In the genomic region with DNA sequence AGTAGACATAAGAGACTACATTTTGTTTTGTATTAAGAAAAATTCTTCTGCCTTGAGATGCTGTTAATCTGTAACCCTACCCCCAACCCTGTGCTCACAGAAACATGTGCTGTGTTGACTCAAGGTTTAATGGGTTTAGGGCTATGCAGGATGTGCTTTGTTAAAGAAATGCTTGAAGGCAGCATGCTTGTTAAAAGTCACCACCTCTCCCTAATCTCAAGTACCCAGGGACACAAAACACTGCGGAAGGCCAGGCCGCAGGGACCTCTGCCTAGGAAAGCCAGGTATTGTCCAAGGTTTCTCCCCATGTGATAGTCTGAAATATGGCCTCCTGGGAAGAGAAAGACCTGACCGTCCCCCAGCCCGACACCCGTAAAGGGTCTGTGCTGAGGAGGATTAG, we compare ENCODE assay signal across 7 cellular contexts.
DNase-seq lines count a peak whose midpoint lies in the region; TF ChIP-seq lines count a peak whose summit lies in the region.
"Not testable (repeated sequence)": the region's sequence is repeated elsewhere in the genome, so short reads cannot be mapped to it uniquely, and the experiment has no call there.

No MANE protein-coding gene starts in this region.

- H3K9me3 Mint-ChIP-seq in Caco-2 (ENCODE audit: unreplicated experiment) (peaks cover 22% of the 10 kb centered on the region), endodermal cell (peaks cover 19% of the 10 kb centered on the region), nephron progenitor cell (peaks cover 22% of the 10 kb centered on the region)

- H3K4me1 ChIP-seq in Caco-2; HUES64 (ENCODE audit: insufficient read depth, low read length); NT2/D1 (ENCODE audit: insufficient read depth, insufficient read length); endodermal cell (ENCODE audit: control insufficient read depth, insufficient read depth, low read length): not testable (repeated sequence)

- WGBS in HUES64: 66% methylated on average over 5 of the region's 5 CpGs
- 42 to 45% methylated on average over 3 to 5 of the region's 5 CpGs for WGBS in endodermal cell (ENCODE audit: insufficient coverage in 1 of 2, insufficient read length in 1 of 2), 2 experiments

- H3K9me3 ChIP-seq in Caco-2; HUES64 (ENCODE audit: insufficient read depth, low read depth, low read length): not testable (repeated sequence)
- H3K9me3 ChIP-seq in NT2/D1 (ENCODE audit: insufficient read depth, low read length): peaks cover 25% of the 10 kb centered on the region; the same call in 1 of the 2 replicates
- peaks cover 16% of the 10 kb centered on the region for H3K9me3 ChIP-seq in endodermal cell (ENCODE audit: control insufficient read depth, low read length)

- H3K9ac ChIP-seq in HUES64 (ENCODE audit: low read depth, low read length); NT2/D1 (ENCODE audit: insufficient read length, low read depth); endodermal cell (ENCODE audit: extremely low read depth, low read length, poor library complexity, severe bottlenecking): not testable (repeated sequence)

- not testable (repeated sequence) for H3K27me3 Mint-ChIP-seq in Caco-2 (ENCODE audit: insufficient read depth, unreplicated experiment); endodermal cell (ENCODE audit: insufficient read depth); nephron progenitor cell (ENCODE audit: low read depth, poor library complexity)

- H3K36me3 ChIP-seq in Caco-2 (ENCODE audit: control insufficient read depth, insufficient read depth, low read length); HUES64 (ENCODE audit: insufficient read depth, low read length); NT2/D1 (ENCODE audit: insufficient read depth, insufficient read length, low read length); endodermal cell (ENCODE audit: control insufficient read depth, insufficient read depth, low read length): not testable (repeated sequence)

- H3K4me3 ChIP-seq in Caco-2 (ENCODE audit: low read depth, low read length); HUES64 (ENCODE audit: low read length); NT2/D1 (ENCODE audit: insufficient read length, low read depth); endodermal cell (ENCODE audit: low read length): not testable (repeated sequence)

- intact Hi-C loops in Caco-2 (cut with micrococcal nuclease; ENCODE audit: unreplicated experiment): not testable (repeated sequence)

- POLR2A ChIA-PET in Caco-2 (lab: Charles Lee): not testable (repeated sequence)

- not testable (repeated sequence) for H3K4me3 Mint-ChIP-seq in Caco-2 (ENCODE audit: unreplicated experiment); endodermal cell; nephron progenitor cell

- DNase-seq in Caco-2 (peak; percentile 55 to 60), ELF-1 (ENCODE audit: low read depth, low spot score) (peak; percentile 60), NT2/D1 (ENCODE audit: low read depth, low spot score) (peak; percentile 42), endodermal cell (peak; percentile 78), iPS DF 4.7 (ENCODE audit: extremely low read depth, low spot score) (peak; percentile 19)
- not testable (repeated sequence) for DNase-seq in nephron progenitor cell

- not testable (repeated sequence) for TF ChIP-seq CTCF in Caco-2 (IDR thresholded peaks at IDR 0.05; ENCODE audit: insufficient read depth in 1 of 2, low read depth in 1 of 2, low read length in 1 of 2, severe bottlenecking in 1 of 2, unreplicated experiment in 1 of 2); endodermal cell (conservative IDR thresholded peaks at IDR 0.05); nephron progenitor cell (IDR thresholded peaks at IDR 0.05)

- not testable (repeated sequence) for H3K4me1 Mint-ChIP-seq in Caco-2 (ENCODE audit: low read depth, unreplicated experiment)
- peaks cover 20% of the 10 kb centered on the region for H3K4me1 Mint-ChIP-seq in endodermal cell
- H3K4me1 Mint-ChIP-seq in nephron progenitor cell: peaks cover 19% of the 10 kb centered on the region

- CTCF ChIA-PET in Caco-2 (lab: Charles Lee): not testable (repeated sequence)

- H3K27ac ChIP-seq in HUES64 (ENCODE audit: low read depth, low read length): peak overlapping the region; percentile 5; the same call in 1 of the 2 replicates
- not testable (repeated sequence) for H3K27ac ChIP-seq in endodermal cell (ENCODE audit: low read depth, low read length)

- BruUV-seq in Caco-2 (replicated peaks; lab: Mats Ljungman, UMichigan): not testable (repeated sequence)

- H3K27ac Mint-ChIP-seq in Caco-2 (ENCODE audit: unreplicated experiment) (peak overlapping the region; percentile 64), endodermal cell (peak overlapping the region; percentile 92), nephron progenitor cell (peak overlapping the region; percentile 98)

- H3K27me3 ChIP-seq in Caco-2 (replicated peaks; ENCODE audit: control insufficient read depth, insufficient read depth, low read length); HUES64 (ENCODE audit: insufficient read depth, low read length); NT2/D1 (ENCODE audit: insufficient read depth, insufficient read length); endodermal cell (ENCODE audit: control insufficient read depth, insufficient read depth, low read length, poor library complexity, severe bottlenecking): not testable (repeated sequence)

- H3K36me3 Mint-ChIP-seq in Caco-2 (ENCODE audit: insufficient read depth, unreplicated experiment): not testable (repeated sequence)
- H3K36me3 Mint-ChIP-seq in endodermal cell (ENCODE audit: low read depth) (peaks cover 24% of the 10 kb centered on the region), nephron progenitor cell (ENCODE audit: low read depth) (peaks cover 14% of the 10 kb centered on the region)
